ENCODE assay signal across 8 cellular contexts in the genomic region with DNA sequence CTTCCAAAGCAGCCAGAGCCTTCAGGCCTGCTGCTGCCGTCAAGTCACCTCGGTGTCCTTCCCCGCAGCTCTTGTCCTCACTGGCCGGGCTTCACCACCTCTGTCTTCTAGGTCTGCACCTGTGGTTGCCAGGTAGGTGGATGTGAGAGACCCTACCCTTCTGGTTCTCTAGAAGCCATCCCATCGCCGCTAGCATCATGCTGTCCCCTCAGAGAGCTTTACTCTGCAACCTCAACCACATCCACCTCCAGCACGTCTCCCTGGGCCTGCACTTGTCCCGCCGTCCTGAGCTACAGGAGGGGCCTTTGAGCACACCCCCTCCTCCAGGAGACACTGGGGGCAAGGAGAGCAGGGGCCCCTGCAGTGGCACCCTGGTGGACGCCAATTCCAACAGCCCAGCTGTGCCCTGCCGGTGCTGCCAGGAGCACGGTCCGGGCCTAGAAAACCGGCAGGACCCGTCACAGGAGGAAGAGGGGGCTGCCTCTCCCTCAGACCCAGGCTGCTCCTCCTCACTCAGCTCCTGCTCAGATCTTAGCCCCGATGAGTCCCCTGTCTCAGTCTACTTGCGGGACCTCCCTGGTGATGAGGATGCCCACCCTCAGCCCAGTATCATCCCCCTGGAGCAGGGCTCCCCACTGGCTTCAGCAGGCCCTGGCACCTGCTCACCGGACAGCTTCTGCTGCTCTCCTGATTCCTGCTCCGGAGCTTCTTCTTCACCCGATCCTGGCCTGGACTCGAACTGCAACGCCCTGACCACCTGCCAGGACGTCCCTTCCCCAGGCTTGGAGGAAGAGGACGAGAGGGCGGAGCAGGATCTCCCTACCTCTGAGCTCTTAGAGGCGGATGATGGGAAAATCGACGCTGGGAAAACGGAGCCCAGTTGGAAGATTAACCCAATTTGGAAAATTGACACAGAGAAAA. TPM values are rescaled to one million over a fixed set of nuclear protein-coding genes. Genes with fewer than 3 reads are reported as not detected.
A peak's percentile ranks its signal among the peaks of the same experiment; 100 is the strongest.
DNase-seq lines count a peak whose midpoint lies in the region; ATAC-seq and TF ChIP-seq lines count a peak whose summit lies in the region.

No MANE protein-coding gene starts in this region.

- peak overlapping the region; percentile 63 for H3K4me3 Mint-ChIP-seq in activated T-cell treated with anti-CD3 and anti-CD28 coated beads, Interleukin-2, amount 50 U/mL, for 4 hours
- peak overlapping the region; percentile 90 to 97 (median 93) for H3K4me3 Mint-ChIP-seq in brain

- peak overlapping the region; percentile 75 to 98 (median 91) for H3K27ac Mint-ChIP-seq in brain

- no peak for ATAC-seq in activated T-cell treated with anti-CD3 and anti-CD28 coated beads, Interleukin-2, amount 50 U/mL, for 4 hours
- no peak for ATAC-seq in GM19395 (IDR thresholded peaks at IDR 0.05; ENCODE audit: unreplicated experiment)

- peaks cover 27% of the 10 kb centered on the region for H3K4me1 Mint-ChIP-seq in activated T-cell treated with anti-CD3 and anti-CD28 coated beads, Interleukin-2, amount 50 U/mL, for 4 hours (ENCODE audit: low read depth)
- peaks cover 50% of the 10 kb centered on the region for H3K4me1 Mint-ChIP-seq in brain

- H3K27ac ChIP-seq in uterus = peak overlapping the region; percentile 97 to 99

- H3K9me3 ChIP-seq in uterus = no peaks in the 10 kb centered on the region

- no peak for TF ChIP-seq POLR2A in uterus (IDR thresholded peaks at IDR 0.05)

- no peaks in the 10 kb centered on the region for H3K36me3 ChIP-seq in uterus

- TF ChIP-seq CTCF in brain (conservative IDR thresholded peaks at IDR 0.05) (no peak), uterus (IDR thresholded peaks at IDR 0.05) (no peak)

- peaks cover 8 to 17% of the 10 kb centered on the region in 2 donors for H3K4me1 ChIP-seq in uterus

- intact Hi-C loops in uterus (cut with DNase I; ENCODE audit: low total_unique reads) = loop anchor here (5.0 kb wide), 1 partner anchor 45 kb away; the partner anchor contains the start of gene HCN3

- peaks cover 4% of the 10 kb centered on the region for H3K36me3 Mint-ChIP-seq in activated T-cell treated with anti-CD3 and anti-CD28 coated beads, Interleukin-2, amount 50 U/mL, for 4 hours (ENCODE audit: insufficient read depth)
- H3K36me3 Mint-ChIP-seq in brain = peaks cover 18% of the 10 kb centered on the region

- no peaks in the 10 kb centered on the region for H3K9me3 Mint-ChIP-seq in activated T-cell treated with anti-CD3 and anti-CD28 coated beads, Interleukin-2, amount 50 U/mL, for 4 hours
- no peaks in the 10 kb centered on the region for H3K9me3 Mint-ChIP-seq in brain

- DNase-seq in activated T-cell treated with anti-CD3 and anti-CD28 coated beads, Interleukin-2, amount 50 U/mL, for 4 hours = no peak
- DNase-seq in activated T-cell treated with anti-CD3 and anti-CD28 coated beads, Interleukin-2, amount 50 U/mL, for 1 hour = no peak
- DNase-seq in medulla oblongata (ENCODE audit: extremely low spot score) (peak; percentile 3), uterus (peak; percentile 28 to 32), Kasumi-1 (lab: John Stamatoyannopoulos, UW) (no peak), MV-4-11 (lab: John Stamatoyannopoulos, UW) (no peak)

- peak overlapping the region; percentile 72 to 86 for H3K4me3 ChIP-seq in uterus

- H3K27me3 ChIP-seq in uterus = no peaks in the 10 kb centered on the region

- H3K27me3 Mint-ChIP-seq in activated T-cell treated with anti-CD3 and anti-CD28 coated beads, Interleukin-2, amount 50 U/mL, for 4 hours (ENCODE audit: low read depth) = no peaks in the 10 kb centered on the region
- H3K27me3 Mint-ChIP-seq in brain = peaks cover 8% of the 10 kb centered on the region

RNA-seq across cellular contexts. Expression of gene RUSC1, which starts 1.1 kb away (rescaled TPM):
- 10 to 100 TPM; 28.1 to 31.9 (median 30.2) TPM for total RNA-seq in activated T-cell treated with anti-CD3 and anti-CD28 coated beads, Interleukin-2, amount 50 U/mL, for 4 hours
- 80.5 TPM for polyA plus RNA-seq in brain (ENCODE audit: insufficient read depth, low read depth, low replicate concordance)
- 10 to 100 TPM; 13.8 to 49.1 (median 35.9) TPM for total RNA-seq in uterus

RNA-seq across cellular contexts. Expression of gene FDPS, which starts 13.2 kb away (rescaled TPM):
- total RNA-seq in activated T-cell treated with anti-CD3 and anti-CD28 coated beads, Interleukin-2, amount 50 U/mL, for 4 hours = 100 to 1,000 TPM; 185 to 214 (median 189) TPM
- polyA plus RNA-seq in brain (ENCODE audit: insufficient read depth, low read depth, low replicate concordance) = 292 TPM
- total RNA-seq in uterus = 100 to 1,000 TPM in 2 of 4 donors, 10 to 100 TPM in 2; 23.8 to 113 (median 99.6) TPM

RNA-seq across cellular contexts. Expression of gene PKLR, which starts 20.6 kb away (rescaled TPM):
- total RNA-seq in activated T-cell treated with anti-CD3 and anti-CD28 coated beads, Interleukin-2, amount 50 U/mL, for 4 hours = under 1 TPM in 2 of 3 donors, not detected in 1; 0.13 to 0.14 TPM
- polyA plus RNA-seq in brain (ENCODE audit: insufficient read depth, low read depth, low replicate concordance) = 0.17 TPM
- under 1 TPM in 1 of 4 donors, not detected in 3; 0.21 TPM for total RNA-seq in uterus

RNA-seq across cellular contexts. Expression of gene HCN3, which starts 44.6 kb away (rescaled TPM):
- total RNA-seq in activated T-cell treated with anti-CD3 and anti-CD28 coated beads, Interleukin-2, amount 50 U/mL, for 4 hours = 1 to 10 TPM; 1.1 to 1.3 (median 1.3) TPM
- polyA plus RNA-seq in brain (ENCODE audit: insufficient read depth, low read depth, low replicate concordance) = 22.3 TPM
- total RNA-seq in uterus = 1 to 10 TPM in 2 of 4 donors, not detected in 2; 4.2 to 5.5 TPM

RNA-seq across cellular contexts. Expression of gene CLK2, which starts 48.5 kb away (rescaled TPM):
- 10 to 100 TPM; 64.2 to 68.4 (median 66.3) TPM for total RNA-seq in activated T-cell treated with anti-CD3 and anti-CD28 coated beads, Interleukin-2, amount 50 U/mL, for 4 hours
- polyA plus RNA-seq in brain (ENCODE audit: insufficient read depth, low read depth, low replicate concordance) = 29.7 TPM
- total RNA-seq in uterus = 10 to 100 TPM; 25.4 to 75.3 (median 39.3) TPM

Comparison
In these comparisons a context has a peak if more than half of its experiments do, and no peak if none do; other contexts are left out.
1. DNase-seq: peak in medulla oblongata (single experiment) and uterus (2 of 2); none in activated T-cell treated with anti-CD3 and anti-CD28 coated beads, Interleukin-2, amount 50 U/mL, for 4 hours (single experiment), activated T-cell treated with anti-CD3 and anti-CD28 coated beads, Interleukin-2, amount 50 U/mL, for 1 hour (single experiment), Kasumi-1 (0 of 2) and MV-4-11 (single experiment).